13 cellular contexts compared by ENCODE assay signal in the genomic region with DNA sequence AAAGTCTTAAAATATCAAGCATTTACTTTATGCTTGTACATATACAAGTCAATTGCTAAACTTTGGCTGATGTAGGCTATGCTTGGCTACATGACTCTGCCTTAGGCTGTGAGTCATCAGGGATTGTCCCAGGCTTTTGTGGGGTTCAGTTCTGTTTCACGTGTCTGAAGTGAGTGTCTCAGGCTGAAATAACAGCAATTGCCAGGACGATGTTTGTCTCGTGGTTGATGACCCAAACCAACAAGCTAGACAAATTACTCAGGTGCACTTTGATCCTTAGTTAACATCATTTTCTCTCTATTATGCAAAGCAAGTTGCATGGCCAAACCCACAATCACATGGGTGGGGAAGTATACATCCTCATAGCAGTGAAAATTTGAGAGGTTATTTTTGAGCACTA.
DNase-seq lines count a peak whose midpoint lies in the region; ATAC-seq and TF ChIP-seq lines count a peak whose summit lies in the region.
"Had no signal": no experiment of that assay in that cellular context is flagged by ENCODE, and none has a peak within 500 bp of the region (broad histone marks: within the 10 kb centered on the region; RNA-seq: fewer than 3 reads in every experiment).

No MANE protein-coding gene starts in this region.

- no peak overlapping the region for H3K4me3 Mint-ChIP-seq in activated naive CD4-positive, alpha-beta T cell treated with anti-CD3 and anti-CD28 coated beads for 36 hours
- H3K4me3 Mint-ChIP-seq in natural killer cell, result no peak overlapping the region
- H3K4me3 Mint-ChIP-seq: activated naive CD8-positive, alpha-beta T cell had no signal

- no peak overlapping the region for H2BK120ac ChIP-seq in IMR-90 (ENCODE audit: low read depth, low read length)

- in situ Hi-C loops in IMR-90 (cut with MboI; ENCODE audit: low sequenced_read_pairs), result no loop called here
- in situ Hi-C loops in brain microvascular endothelial cell (cut with HindIII; ENCODE audit: low pct_ligation_motif_present, low sequenced_read_pairs), result no loop called here

- H3K27ac Mint-ChIP-seq in activated naive CD4-positive, alpha-beta T cell treated with anti-CD3 and anti-CD28 coated beads for 36 hours, result no peak overlapping the region
- H3K27ac Mint-ChIP-seq in natural killer cell, result no peak overlapping the region
- H3K27ac Mint-ChIP-seq: activated naive CD8-positive, alpha-beta T cell had no signal

- H2AK9ac ChIP-seq in IMR-90 (replicated peaks; ENCODE audit: low read depth, low read length, poor library complexity), result no peak overlapping the region

- H4K91ac ChIP-seq in IMR-90 (ENCODE audit: insufficient read depth, low read depth, low read length), result no peak overlapping the region

- no peaks in the 10 kb centered on the region for H3K9me3 ChIP-seq in IMR-90 (ENCODE audit: control insufficient read depth, insufficient read depth, low read length)

- no peaks in the 10 kb centered on the region for H3K27me3 Mint-ChIP-seq in activated naive CD4-positive, alpha-beta T cell treated with anti-CD3 and anti-CD28 coated beads for 36 hours (ENCODE audit: low read depth)
- H3K27me3 Mint-ChIP-seq in natural killer cell (ENCODE audit: low read depth in 2 of 2), result no peaks in the 10 kb centered on the region
- H3K27me3 Mint-ChIP-seq: activated naive CD8-positive, alpha-beta T cell had no signal

- H2BK5ac ChIP-seq in IMR-90 (ENCODE audit: low read depth, low read length, poor library complexity, severe bottlenecking), result no peak overlapping the region

- peak; percentile 80; the same call in 1 of the 2 replicates for ATAC-seq in IMR-90 (ENCODE audit: low read depth)
- ATAC-seq in natural killer cell, result no peak
- no peak for ATAC-seq in GM18909 (IDR thresholded peaks at IDR 0.05; ENCODE audit: poor library complexity, unreplicated experiment)
- ATAC-seq: left ventricle myocardium superior had no signal

- peak overlapping the region; percentile 64 for H2AFZ ChIP-seq in IMR-90 (replicated peaks; ENCODE audit: low read length, poor library complexity)

- no peak overlapping the region; the same call in 1 of the 2 replicates for H3K56ac ChIP-seq in IMR-90 (ENCODE audit: extremely low read depth, insufficient read depth, low read length)

- no peaks in the 10 kb centered on the region for H3K4me1 ChIP-seq in IMR-90 (ENCODE audit: control insufficient read depth, insufficient read depth, low read length)

- no peaks in the 10 kb centered on the region for H4K20me1 ChIP-seq in IMR-90 (ENCODE audit: insufficient read depth, low read length)

- peaks cover 6% of the 10 kb centered on the region for H3K9me3 Mint-ChIP-seq in activated naive CD4-positive, alpha-beta T cell treated with anti-CD3 and anti-CD28 coated beads for 36 hours
- peaks cover 6 to 15% of the 10 kb centered on the region in 2 donors for H3K9me3 Mint-ChIP-seq in natural killer cell

- H3K36me3 ChIP-seq in IMR-90 (ENCODE audit: control insufficient read depth, insufficient read depth, low read length), result no peaks in the 10 kb centered on the region
- no peaks in the 10 kb centered on the region for H3K36me3 ChIP-seq in brain microvascular endothelial cell (replicated peaks)

- no peak overlapping the region for H3K4ac ChIP-seq in IMR-90 (ENCODE audit: low read depth, low read length)

- intact Hi-C loops in activated naive CD4-positive, alpha-beta T cell treated with anti-CD3 and anti-CD28 coated beads for 36 hours (cut with micrococcal nuclease), result no loop called here
- intact Hi-C loops in IMR-90 (cut with micrococcal nuclease) (no loop called here), natural killer cell (cut with micrococcal nuclease) (no loop called here)

- CTCF ChIA-PET in activated naive CD4-positive, alpha-beta T cell treated with anti-CD3 and anti-CD28 coated beads for 36 hours (lab: Charles Lee), result no interaction called here
- CTCF ChIA-PET in IMR-90 (lab: Yijun Ruan, JAX), result no interaction called here

- H3K23ac ChIP-seq in IMR-90 (ENCODE audit: low read depth, low read length), result no peak overlapping the region

- no peaks in the 10 kb centered on the region for H3K9me1 ChIP-seq in IMR-90 (ENCODE audit: insufficient read depth, low read length)

- no peak overlapping the region for H3K4me3 ChIP-seq in IMR-90 (ENCODE audit: insufficient read depth, low read depth, low read length)
- no peak overlapping the region for H3K4me3 ChIP-seq in brain microvascular endothelial cell (ENCODE audit: low read depth, low read length)
- H3K4me3 ChIP-seq in skeletal muscle cell (ENCODE audit: low read depth, low read length), result no peak overlapping the region

- no peaks in the 10 kb centered on the region for H3K36me3 Mint-ChIP-seq in activated naive CD4-positive, alpha-beta T cell treated with anti-CD3 and anti-CD28 coated beads for 36 hours (ENCODE audit: low read depth)
- H3K36me3 Mint-ChIP-seq in natural killer cell, result peaks cover 9% of the 10 kb centered on the region
- H3K36me3 Mint-ChIP-seq: activated naive CD8-positive, alpha-beta T cell had no signal

- H2AK5ac ChIP-seq in IMR-90 (ENCODE audit: low read depth, low read length), result no peak overlapping the region

- POLR2A ChIA-PET in IMR-90 (lab: Charles Lee; ENCODE audit: unreplicated experiment), result no interaction called here

- H3K4me2 ChIP-seq in IMR-90 (ENCODE audit: low read depth, low read length), result no peak overlapping the region

- no peaks in the 10 kb centered on the region for H3K4me1 Mint-ChIP-seq in activated naive CD4-positive, alpha-beta T cell treated with anti-CD3 and anti-CD28 coated beads for 36 hours (ENCODE audit: low read depth)
- no peaks in the 10 kb centered on the region for H3K4me1 Mint-ChIP-seq in natural killer cell

- no peak overlapping the region for H3K14ac ChIP-seq in IMR-90 (replicated peaks; ENCODE audit: low read depth, low read length)

- H3K79me1 ChIP-seq in IMR-90 (ENCODE audit: low read depth in 1 of 2, low read length in 2 of 2), result no peaks in the 10 kb centered on the region

- TF ChIP-seq RAD21 in IMR-90 (IDR thresholded peaks at IDR 0.05; ENCODE audit: low read length), result no peak

- H3K27ac ChIP-seq in IMR-90 (ENCODE audit: insufficient read depth, low read length) (no peak overlapping the region), brain microvascular endothelial cell (no peak overlapping the region)

- WGBS in IMR-90 (ENCODE audit: extremely low coverage in 2 of 2, insufficient read length in 1 of 2), 2 experiments, result no CpG with 5 or more reads among the region's 3 CpGs

- TF ChIP-seq CTCF in IMR-90 (conservative IDR thresholded peaks at IDR 0.05; ENCODE audit: low read depth, low read length) (no peak), brain microvascular endothelial cell (IDR thresholded peaks at IDR 0.05; ENCODE audit: low read depth, low read length, missing control alignments) (no peak), natural killer cell (IDR thresholded peaks at IDR 0.05) (no peak)

- no peak overlapping the region for H3K9ac ChIP-seq in IMR-90 (ENCODE audit: low read depth, low read length)

- H4K8ac ChIP-seq in IMR-90 (ENCODE audit: low read depth in 2 of 2, low read length in 2 of 2), result no peak overlapping the region

- DNase-seq in activated naive CD4-positive, alpha-beta T cell treated with anti-CD3 and anti-CD28 coated beads for 36 hours, result peak; percentile 15
- no peak for DNase-seq in activated naive CD4-positive, alpha-beta T cell (lab: John Stamatoyannopoulos, UW)
- DNase-seq in IMR-90, result peak; percentile 89
- peak; percentile 13 for DNase-seq in brain microvascular endothelial cell
- peak; percentile 38 for DNase-seq in skeletal muscle cell (ENCODE audit: low read depth)
- no peak for DNase-seq in effector CD8-positive, alpha-beta T cell (lab: John Stamatoyannopoulos, UW)
- no peak for DNase-seq in natural killer cell
- DNase-seq: dermis blood vessel endothelial cell; left ventricle myocardium superior; NCI-H2171; stimulated activated CD4-positive, alpha-beta T cell treated with anti-CD3 and anti-CD28 coated beads, Interleukin-15, amount 100 ng/mL, for 24 hours had no signal

- BruUV-seq in IMR-90 (replicated peaks; lab: Mats Ljungman, UMichigan), result no TSS peak

- H3K18ac ChIP-seq in IMR-90 (ENCODE audit: low read depth, low read length), result no peak overlapping the region

- H3K27me3 ChIP-seq in IMR-90 (ENCODE audit: control insufficient read depth, insufficient read depth, low read length), result no peaks in the 10 kb centered on the region
- H3K27me3 ChIP-seq in brain microvascular endothelial cell (replicated peaks), result no peaks in the 10 kb centered on the region

- dilution Hi-C loops in IMR-90 (cut with HindIII; ENCODE audit: low sequenced_read_pairs, unreplicated experiment), result no loop called here

- H2BK15ac ChIP-seq in IMR-90 (ENCODE audit: low read depth, low read length), result no peak overlapping the region

- TF ChIP-seq POLR2A in IMR-90 (IDR thresholded peaks at IDR 0.05; ENCODE audit: low read depth, low read length), result no peak

- no peak overlapping the region for H4K5ac ChIP-seq in IMR-90 (ENCODE audit: low read depth, low read length)

- H2BK20ac ChIP-seq in IMR-90 (ENCODE audit: low read depth, low read length), result no peak overlapping the region; the same call in 1 of the 2 replicates

TF ChIP-seq in IMR-90, 13 proteins besides CTCF, POLR2A, EP300 and RAD21:
- no peak for TF ChIP-seq RFX5 (IDR thresholded peaks at IDR 0.05; ENCODE audit: low read depth, low read length)
- TF ChIP-seq, protein P1, sequence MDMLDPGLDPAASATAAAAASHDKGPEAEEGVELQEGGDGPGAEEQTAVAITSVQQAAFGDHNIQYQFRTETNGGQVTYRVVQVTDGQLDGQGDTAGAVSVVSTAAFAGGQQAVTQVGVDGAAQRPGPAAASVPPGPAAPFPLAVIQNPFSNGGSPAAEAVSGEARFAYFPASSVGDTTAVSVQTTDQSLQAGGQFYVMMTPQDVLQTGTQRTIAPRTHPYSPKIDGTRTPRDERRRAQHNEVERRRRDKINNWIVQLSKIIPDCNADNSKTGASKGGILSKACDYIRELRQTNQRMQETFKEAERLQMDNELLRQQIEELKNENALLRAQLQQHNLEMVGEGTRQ (IDR thresholded peaks at IDR 0.05; ENCODE audit: low read depth, low read length), result no peak
- peak; percentile 47; the same call in 1 of the 2 replicates for TF ChIP-seq FOS (IDR thresholded peaks at IDR 0.05; ENCODE audit: low read depth, low read length)
- TF ChIP-seq BHLHE40 (IDR thresholded peaks at IDR 0.05; ENCODE audit: low read depth, low read length), result peak; percentile 71
- no peak for TF ChIP-seq NFE2L2 (IDR thresholded peaks at IDR 0.05; ENCODE audit: low read depth, low read length)

Comparison
In these comparisons a context has a peak if more than half of its experiments do, and no peak if none do; other contexts are left out.
1. DNase-seq: peak in activated naive CD4-positive, alpha-beta T cell treated with anti-CD3 and anti-CD28 coated beads for 36 hours (single experiment), IMR-90 (single experiment), brain microvascular endothelial cell (single experiment) and skeletal muscle cell (single experiment); none in activated naive CD4-positive, alpha-beta T cell (0 of 4), effector CD8-positive, alpha-beta T cell (single experiment) and natural killer cell (single experiment).